In genomic region chr9:99352786-99353185, GRCh38 we compare ENCODE assay signal across 26 cellular contexts.
DNase-seq lines count a peak whose midpoint lies in the region; ATAC-seq, FAIRE-seq and TF ChIP-seq lines count a peak whose summit lies in the region.
"Had no signal": no experiment of that assay in that cellular context is flagged by ENCODE, and none has a peak within 500 bp of the region (broad histone marks: within the 10 kb centered on the region; RNA-seq: fewer than 3 reads in every experiment).

No MANE protein-coding gene starts in this region.

- no peak for TF ChIP-seq EP300 in upper lobe of left lung (IDR thresholded peaks at IDR 0.05)

- H2AFZ ChIP-seq in GM23248 (peak overlapping the region; percentile 27; the same call in 1 of the 2 replicates), smooth muscle cell (ENCODE audit: low read depth) (no peak overlapping the region)

- H3K4me1 ChIP-seq in GM23248 (ENCODE audit: insufficient read depth) (peaks cover 38% of the 10 kb centered on the region), pancreas (no peaks in the 10 kb centered on the region), upper lobe of left lung (peaks cover 0 to 7% (median 2%) of the 10 kb centered on the region in 4 donors), smooth muscle cell (ENCODE audit: low read depth) (no peaks in the 10 kb centered on the region)

- ATAC-seq in pancreas (peak in 3 of 4 donors; percentile 15 to 42 (median 35)), upper lobe of left lung (ENCODE audit: low FRiP score in 2 of 2) (no peak), HG02678 (IDR thresholded peaks at IDR 0.05; ENCODE audit: unreplicated experiment) (no peak)
- ATAC-seq: activated CD4-positive, alpha-beta T cell treated with anti-CD3 and anti-CD28 coated beads for 36 hours; right cardiac atrium; stimulated activated naive B cell treated with anti-CD40 and anti-IgM and Interleukin-4, amounts not matched to agents 10 μg/mL and 1 μg/mL and 100 μg/mL, for 72 hours; T-cell had no signal

- H3K27me3 ChIP-seq in GM23248 (replicated peaks; ENCODE audit: insufficient read depth): no peaks in the 10 kb centered on the region
- no peaks in the 10 kb centered on the region for H3K27me3 ChIP-seq in pancreas
- H3K27me3 ChIP-seq in upper lobe of left lung: no peaks in the 10 kb centered on the region
- H3K27me3 ChIP-seq in smooth muscle cell (ENCODE audit: low read depth): no peaks in the 10 kb centered on the region
- H3K27me3 ChIP-seq: BLaER1 treated with 17β-estradiol and CSF1 and Interleukin-3, amounts not matched to agents 10 nM and 100 nM had no signal

- no peaks in the 10 kb centered on the region for H3K79me2 ChIP-seq in GM23248 (ENCODE audit: insufficient read depth)
- H3K79me2 ChIP-seq in smooth muscle cell (ENCODE audit: low read depth): no peaks in the 10 kb centered on the region

- TF ChIP-seq CTCF in pancreas (IDR thresholded peaks at IDR 0.05) (no peak), upper lobe of left lung (IDR thresholded peaks at IDR 0.05) (no peak), smooth muscle cell (IDR thresholded peaks at IDR 0.05; ENCODE audit: borderline replicate concordance, insufficient read depth, poor library complexity, severe bottlenecking) (no peak)

- no peaks in the 10 kb centered on the region for H3K36me3 ChIP-seq in GM23248 (ENCODE audit: low read depth)
- H3K36me3 ChIP-seq in pancreas: no peaks in the 10 kb centered on the region
- H3K36me3 ChIP-seq in upper lobe of left lung: no peaks in the 10 kb centered on the region
- no peaks in the 10 kb centered on the region for H3K36me3 ChIP-seq in smooth muscle cell (ENCODE audit: low read depth)
- H3K36me3 ChIP-seq: BLaER1 treated with 17β-estradiol and CSF1 and Interleukin-3, amounts not matched to agents 10 nM and 100 nM had no signal

- H3K27ac ChIP-seq in GM23248 (peak overlapping the region; percentile 70), pancreas (peak overlapping the region in 1 of 4 donors; percentile 29), upper lobe of left lung (peak overlapping the region in 3 of 4 donors; percentile 42 to 74 (median 71)), smooth muscle cell (ENCODE audit: low read depth) (no peak overlapping the region)
- H3K27ac ChIP-seq: BLaER1 treated with 17β-estradiol and CSF1 and Interleukin-3, amounts not matched to agents 10 nM and 100 nM had no signal

- peak overlapping the region; percentile 13; the same call in 1 of the 2 replicates for H3K9ac ChIP-seq in GM23248
- H3K9ac ChIP-seq in smooth muscle cell (ENCODE audit: low read depth): no peak overlapping the region
- H3K9ac ChIP-seq: BLaER1 treated with 17β-estradiol and CSF1 and Interleukin-3, amounts not matched to agents 10 nM and 100 nM had no signal

- intact Hi-C loops in pancreas (cut with DNase I): no loop called here

- H3K9me3 ChIP-seq in GM23248 (ENCODE audit: low read depth) (no peaks in the 10 kb centered on the region), pancreas (no peaks in the 10 kb centered on the region), upper lobe of left lung (no peaks in the 10 kb centered on the region), smooth muscle cell (replicated peaks; ENCODE audit: low read depth) (no peaks in the 10 kb centered on the region)
- H3K9me3 ChIP-seq: BLaER1 treated with 17β-estradiol and CSF1 and Interleukin-3, amounts not matched to agents 10 nM and 100 nM had no signal

- in situ Hi-C loops in GM23248 (cut with MboI): no loop called here

- H3F3A ChIP-seq in GM23248 (ENCODE audit: insufficient read depth): peaks cover 38% of the 10 kb centered on the region
- H3F3A ChIP-seq in smooth muscle cell (ENCODE audit: low read depth): no peaks in the 10 kb centered on the region

- H3K4me3 ChIP-seq in GM23248 (no peak overlapping the region), pancreas (no peak overlapping the region), upper lobe of left lung (no peak overlapping the region), smooth muscle cell (no peak overlapping the region)
- H3K4me3 ChIP-seq: BLaER1 treated with 17β-estradiol and CSF1 and Interleukin-3, amounts not matched to agents 10 nM and 100 nM had no signal

- no peak for TF ChIP-seq POLR2A in upper lobe of left lung (IDR thresholded peaks at IDR 0.05)

- 17 to 29% methylated on average over 4 of the region's 4 CpGs for WGBS in GM23248 (ENCODE audit: low coverage in 1 of 2, low lambda C conversion rate in 2 of 2, missing lambda C conversion rate in 2 of 2), 2 experiments
- 77 to 79% methylated on average over 4 of the region's 4 CpGs for WGBS in pancreas, 2 donors
- WGBS in upper lobe of left lung, 2 donors: 61 to 78% methylated on average over 4 of the region's 4 CpGs
- 93% methylated on average over 4 of the region's 4 CpGs for WGBS in smooth muscle cell (ENCODE audit: low lambda C conversion rate)

- H4K20me1 ChIP-seq in GM23248 (ENCODE audit: insufficient read depth): no peaks in the 10 kb centered on the region
- no peaks in the 10 kb centered on the region for H4K20me1 ChIP-seq in smooth muscle cell (ENCODE audit: low read depth)
- H4K20me1 ChIP-seq: BLaER1 treated with 17β-estradiol and CSF1 and Interleukin-3, amounts not matched to agents 10 nM and 100 nM had no signal

- DNase-seq in GM23248 (peak; percentile 58), fibroblast of gingiva (ENCODE audit: low read depth) (peak; percentile 98), pancreas (no peak), upper lobe of left lung (no peak), amniotic stem cell (lab: John Stamatoyannopoulos, UW) (no peak), smooth muscle cell (lab: John Stamatoyannopoulos, UW; ENCODE audit: unreplicated experiment) (no peak)
- no peak for DNase-seq in central memory CD4-positive, alpha-beta T cell
- DNase-seq: activated CD4-positive, alpha-beta T cell treated with anti-CD3 and anti-CD28 coated beads for 36 hours; endodermal cell; mesendoderm; MM.1S; naive B cell; NCI-H146; NCI-H748 treated with DMSO at 0.1 percent for 48 hours; OCI-M1; right cardiac atrium; SHP77 treated with DMSO at 0.1 percent for 48 hours; stimulated activated CD4-positive, alpha-beta T cell treated with anti-CD3 and anti-CD28 coated beads, Interleukin-1b, Interleukin-23, amount 100 ng/mL, for 48 hours; stimulated activated naive B cell treated with anti-CD40 and anti-IgM and Interleukin-4, amounts not matched to agents 10 μg/mL and 1 μg/mL and 100 μg/mL, for 72 hours; T-cell had no signal

- H3K4me2 ChIP-seq in GM23248 (ENCODE audit: unreplicated experiment) (peak overlapping the region; percentile 32), smooth muscle cell (no peak overlapping the region)
- H3K4me2 ChIP-seq: BLaER1 treated with 17β-estradiol and CSF1 and Interleukin-3, amounts not matched to agents 10 nM and 100 nM had no signal

- H3K9me2 ChIP-seq in GM23248 (ENCODE audit: insufficient read depth): no peaks in the 10 kb centered on the region

- no peak for FAIRE-seq in pancreas (lab: Jason Lieb, UNC)
- FAIRE-seq: colon, D721Med, frontal cortex, GM18507 had no signal

Comparison
In these comparisons a context has a peak if more than half of its experiments do, and no peak if none do; other contexts are left out.
1. DNase-seq: peak in GM23248 (single experiment) and fibroblast of gingiva (single experiment); none in pancreas (0 of 6), upper lobe of left lung (0 of 2), central memory CD4-positive, alpha-beta T cell (single experiment), amniotic stem cell (single experiment) and smooth muscle cell (single experiment).
2. ATAC-seq: peak in pancreas (3 of 4); none in upper lobe of left lung (0 of 2) and HG02678 (single experiment).